In the genomic region with DNA sequence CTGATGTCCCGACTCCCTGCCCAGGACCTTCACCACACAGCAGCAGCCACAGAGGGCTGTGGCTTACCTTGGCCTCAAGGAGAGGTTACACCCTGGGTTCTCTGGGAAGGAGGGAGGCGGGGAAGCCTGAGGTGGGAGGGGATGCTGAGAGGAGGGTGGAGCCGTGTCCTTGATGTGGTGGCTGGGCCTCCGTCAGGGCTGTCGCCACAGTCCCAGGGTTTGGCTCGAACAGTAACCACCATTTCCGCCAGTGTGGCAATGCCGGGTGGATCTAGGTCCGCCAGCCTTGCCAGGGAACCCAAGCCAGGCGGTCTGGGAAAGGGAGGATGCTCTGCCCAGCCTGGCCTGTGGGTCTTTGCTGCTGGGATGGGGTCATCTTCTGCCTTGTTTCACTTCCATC, we compare ENCODE assay signal across 11 cellular contexts. TPM values are rescaled to one million over a fixed set of nuclear protein-coding genes. Genes with fewer than 3 reads are reported as not detected.
DNase-seq lines count a peak whose midpoint lies in the region; ATAC-seq, FAIRE-seq and TF ChIP-seq lines count a peak whose summit lies in the region.
"Had no signal": no experiment of that assay in that cellular context is flagged by ENCODE, and none has a peak within 500 bp of the region (broad histone marks: within the 10 kb centered on the region; RNA-seq: fewer than 3 reads in every experiment).

No MANE protein-coding gene starts in this region.

- H3K4me2 ChIP-seq in HepG2 (ENCODE audit: low read depth, low read length), result no peak overlapping the region

- no peak for FAIRE-seq in HepG2 (lab: Jason Lieb, UNC)
- FAIRE-seq: RCC 7860 had no signal

- TF ChIP-seq CTCF in HepG2 (CRISPR knock-in tag; IDR thresholded peaks at IDR 0.05) (no peak), BE2C (IDR thresholded peaks at IDR 0.05; ENCODE audit: low read depth, low read length) (no peak), GM10266 (IDR thresholded peaks at IDR 0.05; ENCODE audit: control insufficient read depth, insufficient read depth, low read depth, missing control alignments) (no peak)

- CTCF ChIA-PET in HepG2 (lab: Yijun Ruan, JAX; ENCODE audit: low intra/inter-chr PET ratio, low total read pairs), result no interaction called here

- no TSS peak for BruUV-seq in HepG2 (replicated peaks; lab: Mats Ljungman, UMichigan)

- H4K20me1 ChIP-seq in HepG2 (ENCODE audit: insufficient read depth, low read length), result no peaks in the 10 kb centered on the region

- TF ChIP-seq POLR2A in HepG2 (IDR thresholded peaks at IDR 0.05; ENCODE audit: insufficient read depth in 1 of 2, low read depth in 2 of 2, low read length in 2 of 2), result no peak

- no peak overlapping the region for H3K4me3 ChIP-seq in HepG2 (replicated peaks in 1 of 3; ENCODE audit: insufficient read depth in 1 of 3, low read depth in 2 of 3, low read length in 3 of 3)
- no peak overlapping the region for H3K4me3 ChIP-seq in BE2C (ENCODE audit: low read depth, low read length)
- H3K4me3 ChIP-seq: sigmoid colon, tibial artery had no signal

- ATAC-seq in HepG2 (peak; percentile 37), HG02763 (IDR thresholded peaks at IDR 0.05; ENCODE audit: unreplicated experiment) (no peak), HG03108 (IDR thresholded peaks at IDR 0.05; ENCODE audit: unreplicated experiment) (no peak)

- no peaks in the 10 kb centered on the region for H3K79me2 ChIP-seq in HepG2 (ENCODE audit: insufficient read depth, low read length)

- intact Hi-C loops in HepG2 (cut with micrococcal nuclease; ENCODE audit: unreplicated experiment), result no loop called here

- H3K36me3 ChIP-seq in HepG2 (replicated peaks in 1 of 2; ENCODE audit: control insufficient read depth in 1 of 2, insufficient read depth in 2 of 2, low read length in 2 of 2) (no peaks in the 10 kb centered on the region), BE2C (no peaks in the 10 kb centered on the region)
- H3K36me3 ChIP-seq: sigmoid colon, tibial artery had no signal

- no peaks in the 10 kb centered on the region for H3K9me3 ChIP-seq in HepG2 (ENCODE audit: low read length)
- H3K9me3 ChIP-seq in BE2C, result no peaks in the 10 kb centered on the region
- H3K9me3 ChIP-seq: sigmoid colon, tibial artery had no signal

- 0% methylated on average over 1 of the region's 10 CpGs for WGBS in HepG2 (ENCODE audit: low lambda C conversion rate)

- H3K4me1 ChIP-seq in HepG2 (ENCODE audit: insufficient read depth, low read length) (peaks cover 8% of the 10 kb centered on the region), BE2C (no peaks in the 10 kb centered on the region)

- peaks cover 3 to 53% of the 10 kb centered on the region in 2 experiments; a peak in 3 of 5 replicates for H3K27me3 ChIP-seq in HepG2 (ENCODE audit: control insufficient read depth in 1 of 2, insufficient read depth in 2 of 2, low read length in 2 of 2)
- H3K27me3 ChIP-seq in BE2C, result no peaks in the 10 kb centered on the region

- TF ChIP-seq EP300 in HepG2 (IDR thresholded peaks at IDR 0.05; ENCODE audit: low read depth in 2 of 2, low read length in 2 of 2), result no peak
- no peak for TF ChIP-seq EP300 in HepG2 (CRISPR knock-in tag; IDR thresholded peaks at IDR 0.05; ENCODE audit: borderline replicate concordance)

- in situ Hi-C loops in HepG2 (cut with HindIII; ENCODE audit: extremely low pct_ligation_motif_present, low pct_unique_long_range_greater_than_20kb), result no loop called here

- H2AFZ ChIP-seq in HepG2 (ENCODE audit: low read length), result no peak overlapping the region

- DNase-seq in activated naive CD4-positive, alpha-beta T cell treated with Interleukin-2 at 50 U/mL for 16 hours, result peak; percentile 45
- no peak for DNase-seq in activated naive CD4-positive, alpha-beta T cell treated with anti-CD3 and anti-CD28 coated beads, Interleukin-2, amount 50 U/mL, for 16 hours
- DNase-seq in activated T-cell treated with anti-CD3 and anti-CD28 coated beads, Interleukin-2, amount 50 U/mL, for 1 hour, result peak; percentile 68
- DNase-seq in HepG2 (ENCODE audit: low spot score), result no peak
- DNase-seq in BE2C, result no peak
- no peak for DNase-seq in GM10266 (ENCODE audit: extremely low spot score)
- DNase-seq: sigmoid colon, tibial artery had no signal

- no peak overlapping the region for H3K9ac ChIP-seq in HepG2 (ENCODE audit: insufficient read depth, low read depth, low read length)

- TF ChIP-seq RAD21 in HepG2 (CRISPR knock-in tag; IDR thresholded peaks at IDR 0.05), result no peak

- no peak overlapping the region for H3K27ac ChIP-seq in HepG2 (ENCODE audit: extremely low read length, insufficient read depth, low read length)
- H3K27ac ChIP-seq: sigmoid colon, tibial artery had no signal

- POLR2A ChIA-PET in HepG2 (lab: Yijun Ruan, JAX), result no interaction called here

TF ChIP-seq in HepG2, 621 proteins besides CTCF, POLR2A, EP300 and RAD21 (continues in another document):
- TF ChIP-seq ZSCAN20 (CRISPR knock-in tag; IDR thresholded peaks at IDR 0.05; ENCODE audit: borderline replicate concordance) (no peak), ELF3 (CRISPR knock-in tag; IDR thresholded peaks at IDR 0.05) (no peak), THAP9 (CRISPR knock-in tag; IDR thresholded peaks at IDR 0.05; ENCODE audit: borderline replicate concordance) (peak; percentile 91; the same call in 1 of the 2 replicates)

RNA-seq across cellular contexts. Expression of gene CDCA8, which starts 18.4 kb away (rescaled TPM):
- total RNA-seq in HepG2 (2016; rRNA removed; fragmentation: Illumina TruSeq; extraction: Trizol), result 38.6 and 48.7 TPM in 2 replicates
- total RNA-seq in HepG2 (2016; cell fraction: cytosol; rRNA removed; fragmentation: Illumina TruSeq; extraction: Trizol; ENCODE audit: low read depth), result 8.9 and 10.2 TPM in 2 replicates
- total RNA-seq in HepG2 (2016; cell fraction: insoluble cytoplasmic fraction; rRNA removed; fragmentation: Illumina TruSeq; extraction: Trizol), result 38.9 and 41.7 TPM in 2 replicates
- 24.2 and 26.4 TPM in 2 replicates for total RNA-seq in HepG2 (2016; cell fraction: membrane; rRNA removed; fragmentation: Illumina TruSeq; extraction: Trizol)
- total RNA-seq in HepG2 (2016; cell fraction: nucleus; rRNA removed; fragmentation: Illumina TruSeq; extraction: Trizol), result 18.9 and 20.3 TPM in 2 replicates
- polyA plus RNA-seq in HepG2 (2011; rRNA removed), result 16.7 and 24.1 TPM in 2 replicates
- 20.5 and 26.2 TPM in 2 replicates for polyA plus RNA-seq in HepG2 (2011; cell fraction: cytosol; rRNA removed)
- 11.8 and 15.5 TPM in 2 replicates for polyA plus RNA-seq in HepG2 (2011; cell fraction: nucleus; rRNA removed)
- polyA plus RNA-seq in HepG2 (2012), result 10.8 and 17.1 TPM in 2 replicates
- polyA plus RNA-seq in HepG2 (2016; cell fraction: cytosol; fragmentation: Illumina TruSeq; extraction: Trizol; ENCODE audit: low read depth), result 5.2 and 5.7 TPM in 2 replicates
- polyA plus RNA-seq in HepG2 (2016; cell fraction: insoluble cytoplasmic fraction; fragmentation: Illumina TruSeq; extraction: Trizol; ENCODE audit: low read depth), result 45.9 and 54.1 TPM in 2 replicates
- 12.7 and 13.2 TPM in 2 replicates for polyA plus RNA-seq in HepG2 (2016; cell fraction: membrane; fragmentation: Illumina TruSeq; extraction: Trizol; ENCODE audit: low read depth)
- polyA plus RNA-seq in HepG2 (2016; cell fraction: nucleus; fragmentation: Illumina TruSeq; extraction: Trizol; ENCODE audit: insufficient read depth, low read depth), result 32.7 and 33.4 TPM in 2 replicates
- 32.5 and 61.3 TPM in 2 replicates for polyA minus RNA-seq in HepG2 (2011; rRNA and poly(A)+ RNA removed; ENCODE audit: low replicate concordance)
- polyA minus RNA-seq in HepG2 (2011; cell fraction: cytosol; rRNA and poly(A)+ RNA removed), result 12.6 and 18.5 TPM in 2 replicates
- 6.8 and 9.4 TPM in 2 replicates for polyA minus RNA-seq in HepG2 (2011; cell fraction: nucleus; rRNA and poly(A)+ RNA removed)
- polyA plus RNA-seq in BE2C (2012; ENCODE audit: insufficient read depth, insufficient read length, low read depth), result 7.6 TPM

RNA-seq across cellular contexts. Expression of gene RSPO1, which starts 39.2 kb away (rescaled TPM):
- total RNA-seq in HepG2 (2016; rRNA removed; fragmentation: Illumina TruSeq; extraction: Trizol), result not detected in 2 replicates
- total RNA-seq in HepG2 (2016; cell fraction: cytosol; rRNA removed; fragmentation: Illumina TruSeq; extraction: Trizol; ENCODE audit: low read depth), result not detected in 2 replicates
- not detected in 2 replicates for total RNA-seq in HepG2 (2016; cell fraction: insoluble cytoplasmic fraction; rRNA removed; fragmentation: Illumina TruSeq; extraction: Trizol)
- not detected in 2 replicates for total RNA-seq in HepG2 (2016; cell fraction: membrane; rRNA removed; fragmentation: Illumina TruSeq; extraction: Trizol)
- not detected in 2 replicates for total RNA-seq in HepG2 (2016; cell fraction: nucleus; rRNA removed; fragmentation: Illumina TruSeq; extraction: Trizol)
- polyA plus RNA-seq in HepG2 (2011; rRNA removed), result not detected in 2 replicates
- not detected in 2 replicates for polyA plus RNA-seq in HepG2 (2011; cell fraction: cytosol; rRNA removed)
- polyA plus RNA-seq in HepG2 (2011; cell fraction: nucleus; rRNA removed), result not detected in 2 replicates
- polyA plus RNA-seq in HepG2 (2012), result not detected in 2 replicates
- polyA plus RNA-seq in HepG2 (2016; cell fraction: cytosol; fragmentation: Illumina TruSeq; extraction: Trizol; ENCODE audit: low read depth), result not detected in 2 replicates
- not detected in 2 replicates for polyA plus RNA-seq in HepG2 (2016; cell fraction: insoluble cytoplasmic fraction; fragmentation: Illumina TruSeq; extraction: Trizol; ENCODE audit: low read depth)
- polyA plus RNA-seq in HepG2 (2016; cell fraction: membrane; fragmentation: Illumina TruSeq; extraction: Trizol; ENCODE audit: low read depth), result not detected in 2 replicates
- polyA plus RNA-seq in HepG2 (2016; cell fraction: nucleus; fragmentation: Illumina TruSeq; extraction: Trizol; ENCODE audit: insufficient read depth, low read depth), result not detected in 2 replicates
- not detected in 2 replicates for polyA minus RNA-seq in HepG2 (2011; rRNA and poly(A)+ RNA removed; ENCODE audit: low replicate concordance)
- polyA minus RNA-seq in HepG2 (2011; cell fraction: cytosol; rRNA and poly(A)+ RNA removed), result not detected in 2 replicates
- not detected in 2 replicates for polyA minus RNA-seq in HepG2 (2011; cell fraction: nucleus; rRNA and poly(A)+ RNA removed)
- polyA plus RNA-seq in BE2C (2012; ENCODE audit: insufficient read depth, insufficient read length, low read depth), result not detected

Comparison
In these comparisons a context has a peak if more than half of its experiments do, and no peak if none do; other contexts are left out.
1. DNase-seq: peak in activated naive CD4-positive, alpha-beta T cell treated with Interleukin-2 at 50 U/mL for 16 hours (single experiment) and activated T-cell treated with anti-CD3 and anti-CD28 coated beads, Interleukin-2, amount 50 U/mL, for 1 hour (single experiment); none in activated naive CD4-positive, alpha-beta T cell treated with anti-CD3 and anti-CD28 coated beads, Interleukin-2, amount 50 U/mL, for 16 hours (single experiment), HepG2 (single experiment), BE2C (single experiment) and GM10266 (single experiment).